ENCODE assay signal across 19 cellular contexts in the genomic region with DNA sequence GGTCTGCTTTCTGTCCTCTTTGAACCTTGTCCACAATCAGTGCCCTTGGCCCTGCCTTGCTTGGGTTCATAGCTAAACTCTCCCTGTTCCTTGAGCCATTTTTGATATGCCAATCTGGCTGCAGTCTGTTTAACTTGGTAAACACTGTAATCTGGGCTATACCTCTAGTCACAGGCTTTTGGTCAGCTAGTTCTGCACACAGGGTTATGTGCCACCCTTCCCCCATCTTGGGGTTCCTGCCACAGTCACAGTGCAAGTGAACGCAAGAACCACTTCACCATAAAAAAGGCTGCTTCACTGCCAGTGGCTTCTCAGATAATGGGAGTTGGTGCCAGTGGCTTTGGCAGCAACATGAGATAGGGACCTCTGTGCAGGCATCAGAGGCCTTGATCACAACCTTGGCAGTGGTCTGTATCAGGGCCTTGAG.
"Had no signal": no experiment of that assay in that cellular context is flagged by ENCODE, and none has a peak within 500 bp of the region (broad histone marks: within the 10 kb centered on the region; RNA-seq: fewer than 3 reads in every experiment).

No MANE protein-coding gene starts in this region.

- ATAC-seq: left lung; sciatic nerve; SK-N-SH treated with all-trans-retinoic acid at 6 μM for 48 hours; stimulated activated naive B cell treated with anti-CD40 and anti-IgM and Interleukin-4, amounts not matched to agents 10 μg/mL and 1 μg/mL and 100 μg/mL, for 72 hours; T-cell; upper lobe of right lung had no signal

- H3K36me3 ChIP-seq: breast epithelium, colonic mucosa, left lung, thoracic aorta, upper lobe of right lung had no signal

- DNase-seq: activated CD8-positive, alpha-beta memory T cell treated with anti-CD3 and anti-CD28 coated beads for 24 hours; activated CD8-positive, alpha-beta memory T cell treated with anti-CD3 and anti-CD28 coated beads, Interleukin-2, amount 50 U/mL, for 4 hours; activated naive CD4-positive, alpha-beta T cell; activated T-cell treated with anti-CD3 and anti-CD28 coated beads, Interleukin-2, amount 50 U/mL, for 24 hours; colonic mucosa; endodermal cell; kidney; left lung; mammary epithelial cell; stimulated activated CD4-positive, alpha-beta T cell treated with anti-CD3 and anti-CD28 coated beads, Interleukin-15, amount 100 ng/mL, for 24 hours; stimulated activated naive B cell treated with anti-CD40 and anti-IgM and Interleukin-4, amounts not matched to agents 10 μg/mL and 1 μg/mL and 100 μg/mL, for 72 hours; T-cell; upper lobe of right lung had no signal

- H3K27me3 ChIP-seq: breast epithelium, colonic mucosa, left lung, upper lobe of right lung had no signal

- H3K4me3 ChIP-seq: breast epithelium, colonic mucosa, left lung, smooth muscle cell, thoracic aorta, upper lobe of right lung had no signal

- FAIRE-seq: astrocyte, kidney had no signal

- H3K4me1 ChIP-seq: breast epithelium, colonic mucosa, left lung, upper lobe of right lung had no signal

- H3K27ac ChIP-seq: breast epithelium, colonic mucosa, left lung, thoracic aorta, upper lobe of right lung had no signal

- H3K9me3 ChIP-seq: breast epithelium, colonic mucosa, left lung, thoracic aorta, upper lobe of right lung had no signal
